ENCODE assay signal across 18 cellular contexts in genomic region chr10:84262190-84262956, GRCh38. TPM values are rescaled to one million over a fixed set of nuclear protein-coding genes. Genes with fewer than 3 reads are reported as not detected.
DNase-seq lines count a peak whose midpoint lies in the region; ATAC-seq and TF ChIP-seq lines count a peak whose summit lies in the region.
"Had no signal": no experiment of that assay in that cellular context is flagged by ENCODE, and none has a peak within 500 bp of the region (broad histone marks: within the 10 kb centered on the region; RNA-seq: fewer than 3 reads in every experiment).

No MANE protein-coding gene starts in this region.

- H3K27ac Mint-ChIP-seq in neural progenitor cell, result no peak overlapping the region
- H3K27ac Mint-ChIP-seq: CD8-positive, alpha-beta T cell had no signal

- H3K9me3 ChIP-seq in IMR-90 (ENCODE audit: control insufficient read depth, insufficient read depth, low read length), result no peaks in the 10 kb centered on the region
- H3K9me3 ChIP-seq in vagina, result no peaks in the 10 kb centered on the region
- H3K9me3 ChIP-seq in neural progenitor cell (ENCODE audit: low read depth), result no peaks in the 10 kb centered on the region
- H3K9me3 ChIP-seq: A549 had no signal

- H3K9ac ChIP-seq in IMR-90 (ENCODE audit: low read depth, low read length) (no peak overlapping the region), neural progenitor cell (no peak overlapping the region)

- no peak overlapping the region for H3K18ac ChIP-seq in IMR-90 (ENCODE audit: low read depth, low read length)

- no peak overlapping the region for H2BK120ac ChIP-seq in IMR-90 (ENCODE audit: low read depth, low read length)

- intact Hi-C loops in IMR-90 (cut with micrococcal nuclease), result no loop called here
- intact Hi-C loops in vagina (cut with DNase I), result loop anchor here (5.0 kb wide), 1 partner anchor 275 kb away; no protein-coding TSS in a partner anchor

- TF ChIP-seq RAD21 in IMR-90 (IDR thresholded peaks at IDR 0.05; ENCODE audit: low read length), result no peak

- no peak for ATAC-seq in IMR-90 (ENCODE audit: low read depth)
- ATAC-seq: A549; CD8-positive, alpha-beta T cell had no signal

- no peak overlapping the region for H3K27ac ChIP-seq in IMR-90 (ENCODE audit: insufficient read depth, low read length)
- no peak overlapping the region for H3K27ac ChIP-seq in vagina
- H3K27ac ChIP-seq in neural progenitor cell, result no peak overlapping the region
- H3K27ac ChIP-seq: A549 had no signal

- DNase-seq in IMR-90 (no peak), SK-N-DZ (ENCODE audit: low spot score) (peak; percentile 40), ecto neural progenitor cell (ENCODE audit: low spot score) (peak; percentile 19), vagina (ENCODE audit: extremely low spot score in 2 of 2) (peak; percentile 69 to 84), HT-29 (ENCODE audit: low spot score) (no peak), NCI-H2196 treated with DMSO at 0.1 percent for 48 hours (lab: John Stamatoyannopoulos, UW; ENCODE audit: unreplicated experiment) (no peak), neural progenitor cell (ENCODE audit: low spot score) (no peak)
- DNase-seq: COR-L47, DMS153, DMS79 treated with DMSO at 0.1 percent for 48 hours, EL, GOT3, H9 had no signal

- H4K20me1 ChIP-seq in IMR-90 (ENCODE audit: insufficient read depth, low read length) (no peaks in the 10 kb centered on the region), neural progenitor cell (ENCODE audit: low read depth) (no peaks in the 10 kb centered on the region)

- no peak overlapping the region for H3K14ac ChIP-seq in IMR-90 (replicated peaks; ENCODE audit: low read depth, low read length)

- H3K27me3 Mint-ChIP-seq in neural progenitor cell (ENCODE audit: insufficient read depth, low read depth), result peaks cover 4% of the 10 kb centered on the region

- CTCF ChIA-PET in IMR-90 (lab: Yijun Ruan, JAX), result no interaction called here

- H3K4me1 ChIP-seq in IMR-90 (ENCODE audit: control insufficient read depth, insufficient read depth, low read length) (no peaks in the 10 kb centered on the region), vagina (no peaks in the 10 kb centered on the region), neural progenitor cell (no peaks in the 10 kb centered on the region)
- H3K4me1 ChIP-seq: A549 had no signal

- no peak for TF ChIP-seq CTCF in IMR-90 (conservative IDR thresholded peaks at IDR 0.05; ENCODE audit: low read depth, low read length)
- TF ChIP-seq CTCF in vagina (IDR thresholded peaks at IDR 0.05), result no peak
- TF ChIP-seq CTCF in neural progenitor cell (IDR thresholded peaks at IDR 0.05), result no peak

- H3K9me3 Mint-ChIP-seq in neural progenitor cell, result peaks cover 2% of the 10 kb centered on the region
- H3K9me3 Mint-ChIP-seq: CD14-positive monocyte; CD8-positive, alpha-beta T cell; H9 had no signal

- H3K79me1 ChIP-seq in IMR-90 (ENCODE audit: low read depth in 1 of 2, low read length in 2 of 2), result no peaks in the 10 kb centered on the region

- no peaks in the 10 kb centered on the region for H3K79me2 ChIP-seq in neural progenitor cell (ENCODE audit: low read depth)

- no peaks in the 10 kb centered on the region; the same call in 1 of the 2 replicates for H3K9me1 ChIP-seq in IMR-90 (ENCODE audit: insufficient read depth, low read length)

- POLR2A ChIA-PET in IMR-90 (lab: Charles Lee; ENCODE audit: unreplicated experiment), result no interaction called here

- no peak overlapping the region for H4K8ac ChIP-seq in IMR-90 (ENCODE audit: low read depth in 2 of 2, low read length in 2 of 2)

- BruUV-seq in IMR-90 (replicated peaks; lab: Mats Ljungman, UMichigan), result no TSS peak

- TF ChIP-seq POLR2A in IMR-90 (IDR thresholded peaks at IDR 0.05; ENCODE audit: low read depth, low read length) (no peak), vagina (IDR thresholded peaks at IDR 0.05) (no peak)

- H3F3A ChIP-seq in neural progenitor cell (ENCODE audit: low read depth), result no peaks in the 10 kb centered on the region

- H4K5ac ChIP-seq in IMR-90 (ENCODE audit: low read depth, low read length), result no peak overlapping the region

- H2AK5ac ChIP-seq in IMR-90 (ENCODE audit: low read depth, low read length), result no peak overlapping the region

- no peaks in the 10 kb centered on the region for H3K36me3 ChIP-seq in IMR-90 (ENCODE audit: control insufficient read depth, insufficient read depth, low read length)
- H3K36me3 ChIP-seq in vagina, result no peaks in the 10 kb centered on the region
- H3K36me3 ChIP-seq in neural progenitor cell, result no peaks in the 10 kb centered on the region

- no peaks in the 10 kb centered on the region for H3K36me3 Mint-ChIP-seq in neural progenitor cell
- H3K36me3 Mint-ChIP-seq: CD14-positive monocyte; CD8-positive, alpha-beta T cell had no signal

- in situ Hi-C loops in IMR-90 (cut with MboI; ENCODE audit: low sequenced_read_pairs), result loop anchor here (10.0 kb wide), 1 partner anchor 102 kb away; no protein-coding TSS in a partner anchor

- H2BK15ac ChIP-seq in IMR-90 (ENCODE audit: low read depth, low read length), result no peak overlapping the region

- dilution Hi-C loops in IMR-90 (cut with HindIII; ENCODE audit: low sequenced_read_pairs, unreplicated experiment), result no loop called here

- no peak overlapping the region for H3K4ac ChIP-seq in IMR-90 (ENCODE audit: low read depth, low read length)

- H3K4me2 ChIP-seq in IMR-90 (ENCODE audit: low read depth, low read length) (no peak overlapping the region), neural progenitor cell (no peak overlapping the region)
- H3K4me2 ChIP-seq: A549 had no signal

- no peak overlapping the region for H2BK5ac ChIP-seq in IMR-90 (ENCODE audit: low read depth, low read length, poor library complexity, severe bottlenecking)

- H3K4me1 Mint-ChIP-seq in neural progenitor cell, result peaks cover 12% of the 10 kb centered on the region
- H3K4me1 Mint-ChIP-seq: CD14-positive monocyte had no signal

- no peak overlapping the region for H3K23ac ChIP-seq in IMR-90 (ENCODE audit: low read depth, low read length)

- no peak overlapping the region for H4K91ac ChIP-seq in IMR-90 (ENCODE audit: insufficient read depth, low read depth, low read length)

- H3K4me3 ChIP-seq in IMR-90 (ENCODE audit: insufficient read depth, low read depth, low read length), result no peak overlapping the region
- H3K4me3 ChIP-seq in vagina, result no peak overlapping the region
- H3K4me3 ChIP-seq in neural progenitor cell, result no peak overlapping the region
- H3K4me3 ChIP-seq: A549 had no signal

- no peak overlapping the region for H3K4me3 Mint-ChIP-seq in neural progenitor cell
- H3K4me3 Mint-ChIP-seq: CD14-positive monocyte; CD8-positive, alpha-beta T cell; H9 had no signal

- H3K56ac ChIP-seq in IMR-90 (ENCODE audit: extremely low read depth, insufficient read depth, low read length), result no peak overlapping the region

- H3K27me3 ChIP-seq in IMR-90 (ENCODE audit: control insufficient read depth, insufficient read depth, low read length) (peaks cover 3% of the 10 kb centered on the region; the same call in 1 of the 2 replicates), vagina (no peaks in the 10 kb centered on the region), neural progenitor cell (peaks cover 4% of the 10 kb centered on the region)

- peak overlapping the region; percentile 56 for H2AFZ ChIP-seq in IMR-90 (replicated peaks; ENCODE audit: low read length, poor library complexity)
- H2AFZ ChIP-seq in neural progenitor cell (replicated peaks), result no peak overlapping the region

- no peak overlapping the region for H2AK9ac ChIP-seq in IMR-90 (replicated peaks; ENCODE audit: low read depth, low read length, poor library complexity)

- 50% methylated on average over 2 of the region's 13 CpGs; no CpG with 5 or more reads in 1 of the 2 experiments for WGBS in IMR-90 (ENCODE audit: extremely low coverage in 2 of 2, insufficient read length in 1 of 2), 2 experiments

- no peak overlapping the region for H2BK20ac ChIP-seq in IMR-90 (ENCODE audit: low read depth, low read length)

TF ChIP-seq in IMR-90, 13 proteins besides CTCF, POLR2A, EP300 and RAD21 (continues in another document):
- TF ChIP-seq BHLHE40 (IDR thresholded peaks at IDR 0.05; ENCODE audit: low read depth, low read length) (no peak), MAZ (IDR thresholded peaks at IDR 0.05; ENCODE audit: borderline replicate concordance, low read depth, low read length) (no peak)
- TF ChIP-seq, protein P1, sequence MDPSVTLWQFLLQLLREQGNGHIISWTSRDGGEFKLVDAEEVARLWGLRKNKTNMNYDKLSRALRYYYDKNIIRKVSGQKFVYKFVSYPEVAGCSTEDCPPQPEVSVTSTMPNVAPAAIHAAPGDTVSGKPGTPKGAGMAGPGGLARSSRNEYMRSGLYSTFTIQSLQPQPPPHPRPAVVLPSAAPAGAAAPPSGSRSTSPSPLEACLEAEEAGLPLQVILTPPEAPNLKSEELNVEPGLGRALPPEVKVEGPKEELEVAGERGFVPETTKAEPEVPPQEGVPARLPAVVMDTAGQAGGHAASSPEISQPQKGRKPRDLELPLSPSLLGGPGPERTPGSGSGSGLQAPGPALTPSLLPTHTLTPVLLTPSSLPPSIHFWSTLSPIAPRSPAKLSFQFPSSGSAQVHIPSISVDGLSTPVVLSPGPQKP (IDR thresholded peaks at IDR 0.05; ENCODE audit: borderline replicate concordance, low read depth, low read length), result no peak

RNA-seq across cellular contexts. Expression of gene RGR, which starts 17.5 kb away (rescaled TPM):
- total RNA-seq in IMR-90 (2012; rRNA removed), result not detected in 2 replicates
- not detected in 2 replicates for polyA plus RNA-seq in IMR-90 (2012; rRNA removed)
- not detected in 2 replicates for polyA plus RNA-seq in IMR-90 (2012; cell fraction: cytosol; rRNA removed)
- not detected in 2 replicates for polyA plus RNA-seq in IMR-90 (2012; cell fraction: nucleus; rRNA removed; ENCODE audit: low replicate concordance)
- polyA plus RNA-seq in SK-N-DZ (2014; cell fraction: cytosol; rRNA removed), result not detected in 2 replicates
- polyA plus RNA-seq in SK-N-DZ (2014; cell fraction: nucleus; rRNA removed), result not detected in 2 replicates
- not detected for total RNA-seq in vagina
- not detected in 2 replicates for total RNA-seq in HT-29 (2014; rRNA removed; shearing (Covaris generic))
- total RNA-seq in neural progenitor cell (ENCODE audit: low replicate concordance), result 0.71 and 1.9 TPM in 2 replicates
- total RNA-seq: CD8-positive, alpha-beta T cell; H9; HT1080 had no signal
- polyA plus RNA-seq: A549, BJ, CD14-positive monocyte had no signal

RNA-seq across cellular contexts. Expression of gene LRIT1, which starts 21.0 kb away (rescaled TPM):
- total RNA-seq in IMR-90 (2012; rRNA removed) (not detected in 2 replicates), vagina (not detected), neural progenitor cell (ENCODE audit: low replicate concordance) (not detected in 2 replicates)
- not detected in 2 replicates for polyA plus RNA-seq in IMR-90 (2012; rRNA removed)
- not detected in 2 replicates for polyA plus RNA-seq in IMR-90 (2012; cell fraction: cytosol; rRNA removed)
- polyA plus RNA-seq in IMR-90 (2012; cell fraction: nucleus; rRNA removed; ENCODE audit: low replicate concordance), result not detected in 2 replicates
- not detected in 2 replicates for polyA plus RNA-seq in SK-N-DZ (2014; cell fraction: cytosol; rRNA removed)
- polyA plus RNA-seq in SK-N-DZ (2014; cell fraction: nucleus; rRNA removed), result not detected in 2 replicates
- total RNA-seq in HT-29 (2014; rRNA removed; shearing (Covaris generic)), result not detected in 2 replicates
- total RNA-seq: CD8-positive, alpha-beta T cell; H9; HT1080 had no signal
- polyA plus RNA-seq: A549, BJ, CD14-positive monocyte had no signal

RNA-seq across cellular contexts. Expression of gene LRIT2, which starts 37.0 kb away (rescaled TPM):
- not detected in 2 replicates for total RNA-seq in IMR-90 (2012; rRNA removed)
- polyA plus RNA-seq in IMR-90 (2012; rRNA removed), result not detected in 2 replicates
- not detected in 2 replicates for polyA plus RNA-seq in IMR-90 (2012; cell fraction: cytosol; rRNA removed)
- polyA plus RNA-seq in IMR-90 (2012; cell fraction: nucleus; rRNA removed; ENCODE audit: low replicate concordance), result not detected in 2 replicates
- polyA plus RNA-seq in SK-N-DZ (2014; cell fraction: cytosol; rRNA removed), result not detected in 2 replicates
- not detected in 2 replicates for polyA plus RNA-seq in SK-N-DZ (2014; cell fraction: nucleus; rRNA removed)
- total RNA-seq in vagina, result not detected
- not detected in 2 replicates for total RNA-seq in HT-29 (2014; rRNA removed; shearing (Covaris generic))
- not detected in 2 replicates for total RNA-seq in neural progenitor cell (ENCODE audit: low replicate concordance)
- total RNA-seq: CD8-positive, alpha-beta T cell; H9; HT1080 had no signal
- polyA plus RNA-seq: A549, BJ, CD14-positive monocyte had no signal

Comparison
In these comparisons a context has a peak if more than half of its experiments do, and no peak if none do; other contexts are left out.
1. DNase-seq: peak in SK-N-DZ (single experiment), ecto neural progenitor cell (single experiment) and vagina (2 of 2); none in IMR-90 (single experiment), HT-29 (single experiment), NCI-H2196 treated with DMSO at 0.1 percent for 48 hours (single experiment) and neural progenitor cell (single experiment).